ENCODE assay signal across 20 cellular contexts in genomic region chr2:231527955-231528635, GRCh38. TPM values are rescaled to one million over a fixed set of nuclear protein-coding genes. Genes with fewer than 3 reads are reported as not detected.
DNase-seq lines count a peak whose midpoint lies in the region; FAIRE-seq and TF ChIP-seq lines count a peak whose summit lies in the region.
"Had no signal": no experiment of that assay in that cellular context is flagged by ENCODE, and none has a peak within 500 bp of the region (broad histone marks: within the 10 kb centered on the region; RNA-seq: fewer than 3 reads in every experiment).

No MANE protein-coding gene starts in this region.

- H3K4me2 ChIP-seq in H1 (ENCODE audit: insufficient read depth in 1 of 2, low read depth in 2 of 2, low read length in 2 of 2): no peak overlapping the region
- H3K4me2 ChIP-seq in neuronal stem cell (ENCODE audit: insufficient read depth, low read length, poor library complexity, severe bottlenecking): no peak overlapping the region
- H3K4me2 ChIP-seq: BLaER1 treated with 17β-estradiol and CSF1 and Interleukin-3, amounts not matched to agents 10 nM and 100 nM had no signal

- CTCF ChIA-PET in H1 (lab: Charles Lee; ENCODE audit: partially characterized antibody): interaction anchor here (0.6 to 1.8 kb wide), 8 partner anchors 9 to 149 kb away, joined by 3 to 13 read pairs (median 4); no protein-coding TSS in a partner anchor

- no peak for TF ChIP-seq POLR2A in H1 (IDR thresholded peaks at IDR 0.05; ENCODE audit: control extremely low read depth in 1 of 2, low read depth in 2 of 2, low read length in 2 of 2)

- no peak overlapping the region for H2BK15ac ChIP-seq in H1 (ENCODE audit: low read length)
- no peak overlapping the region for H2BK15ac ChIP-seq in neuronal stem cell (ENCODE audit: low read length)

- H4K91ac ChIP-seq in H1 (replicated peaks; ENCODE audit: insufficient read length, low read length) (peak overlapping the region; percentile 42), neuronal stem cell (ENCODE audit: low read depth, low read length, poor library complexity) (no peak overlapping the region)

- no peaks in the 10 kb centered on the region for H3K9me3 ChIP-seq in H1 (ENCODE audit: insufficient read depth in 2 of 2, low read depth in 1 of 2, low read length in 1 of 2)
- H3K9me3 ChIP-seq in neuronal stem cell (replicated peaks in 1 of 2; ENCODE audit: control insufficient read depth in 2 of 2, insufficient read depth in 1 of 2, low read depth in 1 of 2, low read length in 2 of 2): peaks cover 0 to 6% of the 10 kb centered on the region in 2 donors

- H2BK5ac ChIP-seq in H1 (ENCODE audit: low read depth, low read length) (no peak overlapping the region), neuronal stem cell (ENCODE audit: low read length) (peak overlapping the region; percentile 39)

- H2BK120ac ChIP-seq in H1 (replicated peaks; ENCODE audit: low read depth, low read length) (no peak overlapping the region), neuronal stem cell (ENCODE audit: low read depth, low read length) (no peak overlapping the region)

- H3K23ac ChIP-seq in H1 (ENCODE audit: insufficient read length) (no peak overlapping the region), neuronal stem cell (ENCODE audit: low read depth, low read length, poor library complexity) (peak overlapping the region; percentile 85)

- peaks cover 60% of the 10 kb centered on the region for H3K4me1 Mint-ChIP-seq in T-helper 2 cell treated with Interferon-gamma antibody and Interleukin-4, amounts not matched to agents 5 μg/mL and 100 μg/mL, for 36 hours (ENCODE audit: low read depth)
- peaks cover 35% of the 10 kb centered on the region for H3K4me1 Mint-ChIP-seq in CD14-positive monocyte

- peaks cover 3% of the 10 kb centered on the region; the same call in 1 of the 2 replicates for H3K23me2 ChIP-seq in H1 (ENCODE audit: low read depth, low read length)

- H3K4me3 ChIP-seq in H1 (ENCODE audit: extremely low read depth in 1 of 4, insufficient read depth in 2 of 4, low read depth in 3 of 4, low read length in 4 of 4) (no peak overlapping the region), neuronal stem cell (ENCODE audit: low read length in 2 of 2) (peak overlapping the region in 1 of 2 donors; percentile 27)
- H3K4me3 ChIP-seq: BLaER1 treated with 17β-estradiol and CSF1 and Interleukin-3, amounts not matched to agents 10 nM and 100 nM had no signal

- no peak for TF ChIP-seq RAD21 in H1 (IDR thresholded peaks at IDR 0.05 in 1 of 2, conservative IDR thresholded peaks at IDR 0.05 in 1 of 2; ENCODE audit: low read depth in 2 of 2, low read length in 2 of 2)

- WGBS in H1 (ENCODE audit: extremely low coverage in 1 of 2, insufficient coverage in 1 of 2, insufficient read length in 1 of 2, insufficient replicate concordance in 2 of 2, low coverage in 1 of 2, low lambda C conversion rate in 2 of 2, missing lambda C conversion rate in 1 of 2), 2 experiments: 94% methylated on average over 30 of the region's 30 CpGs; no CpG with 5 or more reads in 1 of the 2 experiments
- WGBS in neuronal stem cell (ENCODE audit: extremely low coverage in 2 of 2, insufficient read length in 2 of 2, insufficient replicate concordance in 1 of 2), 2 donors: no CpG with 5 or more reads among the region's 30 CpGs

- H2BK12ac ChIP-seq in H1 (ENCODE audit: low read depth, low read length) (peak overlapping the region; percentile 84; the same call in 1 of the 2 replicates), neuronal stem cell (ENCODE audit: low read length) (no peak overlapping the region)

- no peaks in the 10 kb centered on the region for H3K79me2 ChIP-seq in H1 (ENCODE audit: control insufficient read depth in 1 of 2, insufficient read depth in 2 of 2, low read length in 2 of 2)

- peaks cover 14% of the 10 kb centered on the region for H3K27me3 Mint-ChIP-seq in T-helper 2 cell treated with Interferon-gamma antibody and Interleukin-4, amounts not matched to agents 5 μg/mL and 100 μg/mL, for 36 hours (ENCODE audit: low read depth)
- H3K27me3 Mint-ChIP-seq in CD14-positive monocyte (ENCODE audit: low read depth in 3 of 3): peaks cover 54 to 92% (median 66%) of the 10 kb centered on the region in 3 donors

- H3K4me3 Mint-ChIP-seq in T-helper 2 cell treated with Interferon-gamma antibody and Interleukin-4, amounts not matched to agents 5 μg/mL and 100 μg/mL, for 36 hours: peak overlapping the region; percentile 71
- H3K4me3 Mint-ChIP-seq in CD14-positive monocyte: peak overlapping the region; percentile 16 to 59

- H3K14ac ChIP-seq in H1 (ENCODE audit: insufficient read length) (no peak overlapping the region), neuronal stem cell (ENCODE audit: low read length) (peak overlapping the region; percentile 71)

- H3K9ac ChIP-seq in H1 (replicated peaks in 1 of 4; ENCODE audit: extremely low read depth in 1 of 4, low read depth in 3 of 4, low read length in 3 of 4) (no peak overlapping the region), neuronal stem cell (ENCODE audit: low read depth, low read length, poor library complexity) (peak overlapping the region; percentile 30)
- H3K9ac ChIP-seq: BLaER1 treated with 17β-estradiol and CSF1 and Interleukin-3, amounts not matched to agents 10 nM and 100 nM had no signal

- TF ChIP-seq CTCF in CD14-positive monocyte (IDR thresholded peaks at IDR 0.05): no peak
- TF ChIP-seq CTCF in H1 (IDR thresholded peaks at IDR 0.05; ENCODE audit: control extremely low read depth in 1 of 3, insufficient read depth in 1 of 3, low read depth in 1 of 3, low read length in 3 of 3): no peak

- POLR2A ChIA-PET in H1 (lab: Charles Lee; ENCODE audit: partially characterized antibody): interaction anchor here (0.6 to 1.0 kb wide), 2 partner anchors 11 to 64 kb away, joined by 3 to 4 read pairs; partner anchors contain the start of gene NCL

- H3K79me1 ChIP-seq in H1 (ENCODE audit: low read depth, low read length) (no peaks in the 10 kb centered on the region), neuronal stem cell (ENCODE audit: low read depth, low read length) (no peaks in the 10 kb centered on the region)

- FAIRE-seq in H1 (lab: Jason Lieb, UNC): no peak
- FAIRE-seq: GM19239, H54, HTR-8/SVneo had no signal

- no peaks in the 10 kb centered on the region for H3K9me3 Mint-ChIP-seq in T-helper 2 cell treated with Interferon-gamma antibody and Interleukin-4, amounts not matched to agents 5 μg/mL and 100 μg/mL, for 36 hours
- peaks cover 0 to 9% (median 2%) of the 10 kb centered on the region in 7 donors for H3K9me3 Mint-ChIP-seq in CD14-positive monocyte

- H4K20me1 ChIP-seq in H1 (replicated peaks in 1 of 2; ENCODE audit: control insufficient read depth in 1 of 2, insufficient read depth in 2 of 2, low read length in 2 of 2): no peaks in the 10 kb centered on the region

- H4K5ac ChIP-seq in H1 (ENCODE audit: insufficient read length, low read depth, low read length): no peak overlapping the region

- H2AFZ ChIP-seq in H1 (ENCODE audit: low read length) (no peak overlapping the region), neuronal stem cell (ENCODE audit: low read length) (no peak overlapping the region)

- H2AK5ac ChIP-seq in H1 (ENCODE audit: low read depth, low read length) (0 out of 2 replicates have a peak overlapping the region, but pooled peaks have one; percentile 24), neuronal stem cell (ENCODE audit: low read depth, low read length) (peak overlapping the region; percentile 70)

- H3K4me1 ChIP-seq in H1 (replicated peaks in 1 of 4; ENCODE audit: control insufficient read depth in 3 of 4, insufficient read depth in 4 of 4, low read length in 3 of 4): peaks cover 0 to 11% (median 3%) of the 10 kb centered on the region in 4 experiments; a peak in 2 of 7 replicates
- peaks cover 0 to 2% of the 10 kb centered on the region in 2 donors for H3K4me1 ChIP-seq in neuronal stem cell (ENCODE audit: control insufficient read depth in 2 of 2, insufficient read depth in 1 of 2, low read depth in 1 of 2, low read length in 2 of 2)

- no peak overlapping the region for H3K27ac Mint-ChIP-seq in T-helper 2 cell treated with Interferon-gamma antibody and Interleukin-4, amounts not matched to agents 5 μg/mL and 100 μg/mL, for 36 hours
- H3K27ac Mint-ChIP-seq in CD14-positive monocyte: peak overlapping the region in 1 of 7 donors; percentile 1

- peaks cover 27% of the 10 kb centered on the region for H3K36me3 Mint-ChIP-seq in T-helper 2 cell treated with Interferon-gamma antibody and Interleukin-4, amounts not matched to agents 5 μg/mL and 100 μg/mL, for 36 hours (ENCODE audit: low read depth)
- H3K36me3 Mint-ChIP-seq in CD14-positive monocyte: peaks cover 0 to 9% of the 10 kb centered on the region in 2 donors

- H3K36me3 ChIP-seq in H1 (ENCODE audit: control insufficient read depth in 2 of 4, insufficient read depth in 4 of 4, low read length in 3 of 4): no peaks in the 10 kb centered on the region
- no peaks in the 10 kb centered on the region for H3K36me3 ChIP-seq in neuronal stem cell (replicated peaks in 1 of 2; ENCODE audit: control insufficient read depth in 2 of 2, insufficient read depth in 2 of 2, low read length in 2 of 2)
- H3K36me3 ChIP-seq: BLaER1 treated with 17β-estradiol and CSF1 and Interleukin-3, amounts not matched to agents 10 nM and 100 nM had no signal

- H4K8ac ChIP-seq in H1 (ENCODE audit: extremely low read depth, insufficient read depth, low read length): no peak overlapping the region
- no peak overlapping the region for H4K8ac ChIP-seq in neuronal stem cell (ENCODE audit: low read depth, low read length)

- DNase-seq in T-helper 2 cell treated with Interferon-gamma antibody and Interleukin-4, amounts not matched to agents 5 μg/mL and 100 μg/mL, for 36 hours (ENCODE audit: low spot score): no peak
- DNase-seq in T-helper 2 cell (no peak), CD14-positive monocyte (ENCODE audit: low spot score) (no peak), H1 (ENCODE audit: low read depth in 1 of 2, low spot score in 2 of 2) (no peak), neuronal stem cell (ENCODE audit: low spot score) (no peak), DMS53 (lab: John Stamatoyannopoulos, UW) (no peak), NCI-H1048 (lab: John Stamatoyannopoulos, UW) (no peak)
- DNase-seq in activated CD4-positive, CD25-positive, alpha-beta regulatory T cell treated with anti-CD3 and anti-CD28 coated beads, Interleukin-2, amount 50 U/mL, for 72 hours: no peak
- DNase-seq: 8988T, KG1, NCI-H1105 treated with DMSO at 0.1 percent for 48 hours, NCI-H446, NCI-H526, PC-3, RPMI8226, SIG-M5 had no signal

- H3K27me3 ChIP-seq in H1 (replicated peaks in 1 of 4; ENCODE audit: control insufficient read depth in 3 of 4, extremely low read depth in 1 of 4, insufficient read depth in 3 of 4, low read length in 3 of 4) (peaks cover 1 to 18% (median 16%) of the 10 kb centered on the region in 4 experiments), neuronal stem cell (ENCODE audit: control insufficient read depth in 3 of 3, insufficient read depth in 3 of 3, low read depth in 1 of 3, low read length in 3 of 3) (peaks cover 2 to 58% (median 18%) of the 10 kb centered on the region in 3 experiments)

- H3K18ac ChIP-seq in H1 (ENCODE audit: extremely low read depth, low read length) (no peak overlapping the region), neuronal stem cell (ENCODE audit: low read length) (peak overlapping the region; percentile 48)

- H3K56ac ChIP-seq in H1 (replicated peaks; ENCODE audit: insufficient read length, low read depth, low read length): no peak overlapping the region

- H3K27ac ChIP-seq in H1 (ENCODE audit: low read depth, low read length) (no peak overlapping the region), neuronal stem cell (replicated peaks; ENCODE audit: low read length) (no peak overlapping the region)
- H3K27ac ChIP-seq: BLaER1 treated with 17β-estradiol and CSF1 and Interleukin-3, amounts not matched to agents 10 nM and 100 nM had no signal

- H2BK20ac ChIP-seq in H1 (ENCODE audit: low read length): no peak overlapping the region

- TF ChIP-seq EP300 in H1 (IDR thresholded peaks at IDR 0.05; ENCODE audit: borderline replicate concordance in 1 of 2, low read depth in 2 of 2, low read length in 2 of 2): no peak

- H3K4ac ChIP-seq in H1 (replicated peaks; ENCODE audit: insufficient read length, low read depth, low read length): no peak overlapping the region
- H3K4ac ChIP-seq in neuronal stem cell (ENCODE audit: low read length): peak overlapping the region; percentile 69

- intact Hi-C loops in CD14-positive monocyte (cut with micrococcal nuclease): loop anchor here (2.0 kb wide), 2 partner anchors 29 to 31 kb away; no protein-coding TSS in a partner anchor

RNA-seq across cellular contexts. Expression of gene NMUR1, which starts 2.1 kb away (rescaled TPM):
- polyA plus RNA-seq in CD14-positive monocyte (not detected), H1 (2011; rRNA removed) (1.5 and 2.0 TPM in 2 replicates)
- total RNA-seq in H1 (2021; fragmentation: NEBNext Ultra II Directional; extraction: Animal tissue kit (Norgen Biotek cat#: 25700)): 0.46 and 0.56 TPM in 2 replicates
- 1.0 TPM for polyA plus RNA-seq in H1 (2011; cell fraction: cytosol; rRNA removed)
- polyA plus RNA-seq in H1 (2011; cell fraction: nucleus; rRNA removed): 1.5 TPM
- 0.40 to 0.78 TPM (median 0.60 TPM) in 4 replicates for polyA plus RNA-seq in H1 (2012, experiment 1 of 2)
- 0.38 TPM for polyA plus RNA-seq in H1 (2012, experiment 2 of 2)
- polyA plus RNA-seq in H1 (2013, experiment 1 of 2): 0.77 TPM
- polyA plus RNA-seq in H1 (2013, experiment 2 of 2): 0.83 TPM
- polyA minus RNA-seq in H1 (2011; rRNA and poly(A)+ RNA removed): 0.78 and 1.2 TPM in 2 replicates
- 0.44 TPM for polyA minus RNA-seq in H1 (2011; cell fraction: cytosol; rRNA and poly(A)+ RNA removed)
- polyA minus RNA-seq in H1 (2011; cell fraction: nucleus; rRNA and poly(A)+ RNA removed): 0.90 TPM
- polyA plus RNA-seq in neuronal stem cell (2013, experiment 1 of 2): 0.28 TPM
- polyA plus RNA-seq in neuronal stem cell (2013, experiment 2 of 2): 0.29 TPM
- total RNA-seq: PC-3 had no signal
